ENCODE assay signal across 8 cellular contexts in the genomic region with DNA sequence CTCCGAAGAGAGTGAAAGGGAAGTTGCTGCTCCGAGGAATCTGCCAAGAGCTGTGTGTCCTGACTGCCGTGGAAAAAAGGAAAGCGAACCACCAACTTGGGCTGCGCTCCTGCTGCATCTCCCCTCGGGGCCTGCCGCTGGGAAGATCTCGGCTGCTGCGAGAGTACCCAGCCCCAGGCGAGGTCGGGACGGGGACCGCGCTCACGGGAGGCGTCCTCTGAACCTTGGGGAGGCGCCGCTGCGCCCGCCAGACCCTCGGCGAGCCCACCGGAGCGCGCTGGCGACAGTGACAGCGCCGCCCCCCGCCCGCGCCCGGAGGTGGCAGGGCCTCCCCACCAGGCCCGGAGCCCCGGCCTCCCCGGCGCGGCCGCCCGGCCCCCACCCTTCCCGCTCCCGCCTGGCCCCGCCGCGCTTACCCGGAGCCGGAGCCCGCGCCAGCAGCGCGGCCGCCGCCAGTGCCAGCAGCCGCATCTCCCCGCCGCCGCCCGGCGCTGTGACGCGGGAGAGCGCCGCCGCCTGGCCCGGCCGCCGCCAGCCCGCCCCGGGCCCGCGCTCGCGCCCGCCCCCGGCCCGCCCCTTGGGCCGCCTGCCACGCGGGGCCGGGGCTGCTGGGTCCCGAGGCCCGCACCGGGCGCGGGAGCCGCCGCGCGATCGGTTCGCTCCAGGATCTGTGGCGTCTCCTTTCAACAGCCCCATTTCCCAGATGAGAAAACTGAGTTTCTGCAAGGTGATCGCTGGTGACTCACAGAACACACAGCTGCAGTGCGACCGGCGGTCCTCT. TPM values are rescaled to one million over a fixed set of nuclear protein-coding genes. Genes with fewer than 3 reads are reported as not detected.
DNase-seq lines count a peak whose midpoint lies in the region; ATAC-seq and TF ChIP-seq lines count a peak whose summit lies in the region.

A gene with protein sequence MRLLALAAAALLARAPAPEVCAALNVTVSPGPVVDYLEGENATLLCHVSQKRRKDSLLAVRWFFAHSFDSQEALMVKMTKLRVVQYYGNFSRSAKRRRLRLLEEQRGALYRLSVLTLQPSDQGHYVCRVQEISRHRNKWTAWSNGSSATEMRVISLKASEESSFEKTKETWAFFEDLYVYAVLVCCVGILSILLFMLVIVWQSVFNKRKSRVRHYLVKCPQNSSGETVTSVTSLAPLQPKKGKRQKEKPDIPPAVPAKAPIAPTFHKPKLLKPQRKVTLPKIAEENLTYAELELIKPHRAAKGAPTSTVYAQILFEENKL (minus strand): TSS at position 508 of the 781 bp plus-strand sequence. CDS start 37 bp downstream, at position 471.

- H3K4me3 ChIP-seq in GM23338 (peak within 1 kb of the TSS; percentile 57), ascending aorta (peak within 1 kb of the TSS; percentile 86 to 87), retinal pigment epithelial cell (ENCODE audit: low read length) (peak within 1 kb of the TSS; percentile 60)

- no peaks in the 10 kb centered on the region for H3K79me2 ChIP-seq in GM23338 (replicated peaks; ENCODE audit: insufficient read depth)

- H3K27ac ChIP-seq in 22Rv1, result no peak within 1 kb of the TSS
- H3K27ac ChIP-seq in GM23338 (ENCODE audit: low read depth), result no peak within 1 kb of the TSS
- H3K27ac ChIP-seq in ascending aorta, result peak within 1 kb of the TSS; percentile 86 to 94

- peak within 1 kb of the TSS; percentile 79 for H3K4me2 ChIP-seq in GM23338

- H2AFZ ChIP-seq in GM23338, result peak within 1 kb of the TSS; percentile 96

- no peak within 1 kb of the TSS for H3K27ac Mint-ChIP-seq in GM23338

- H3K27me3 ChIP-seq in GM23338 (ENCODE audit: insufficient read depth), result peaks cover 11% of the 10 kb centered on the region
- no peaks in the 10 kb centered on the region for H3K27me3 ChIP-seq in ascending aorta

- peaks cover 10% of the 10 kb centered on the region for H3K27me3 Mint-ChIP-seq in GM23338 (ENCODE audit: insufficient read depth, low read depth, poor library complexity)

- peaks cover 5% of the 10 kb centered on the region; the same call in 2 of the 3 replicates for H3K4me1 Mint-ChIP-seq in GM23338

- H3F3A ChIP-seq in GM23338 (replicated peaks; ENCODE audit: low read depth), result no peaks in the 10 kb centered on the region

- DNase-seq in GM23338 (ENCODE audit: low spot score) (peak; percentile 61), ascending aorta (ENCODE audit: low spot score in 2 of 2) (peak in 1 of 2 donors; percentile 71), hypothalamus (lab: John Stamatoyannopoulos, UW) (peak in 29 of 51 donors; percentile 22 to 77 (median 54)), retinal pigment epithelial cell (ENCODE audit: low read depth) (no peak), NCI-H2196 (lab: John Stamatoyannopoulos, UW; ENCODE audit: unreplicated experiment) (no peak), NCI-H2107 (lab: John Stamatoyannopoulos, UW) (no peak)
- no peak for DNase-seq in stimulated activated CD8-positive, alpha-beta memory T cell treated with anti-CD3 and anti-CD28 coated beads, Interleukin-4, amount 100 ng/mL, for 48 hours

- H3K4me3 Mint-ChIP-seq in GM23338, result peak within 1 kb of the TSS; percentile 80

- H3K36me3 ChIP-seq in GM23338 (ENCODE audit: insufficient read depth) (no peaks in the 10 kb centered on the region), ascending aorta (no peaks in the 10 kb centered on the region)

- intact Hi-C loops in ascending aorta (cut with DNase I), result loop anchor here (2.0 to 10.0 kb wide), 3 partner anchors 34 to 420 kb away; a partner anchor contains a TSS

- TF ChIP-seq CTCF in 22Rv1 (IDR thresholded peaks at IDR 0.05) (peak; percentile 59), GM23338 (conservative IDR thresholded peaks at IDR 0.05; ENCODE audit: low read depth in 2 of 2) (no peak), ascending aorta (IDR thresholded peaks at IDR 0.05) (peak in 1 of 3 experiments; percentile 16), retinal pigment epithelial cell (conservative IDR thresholded peaks at IDR 0.05; ENCODE audit: low read depth, low read length) (no peak)

- ATAC-seq in GM23338, result peak; percentile 77

- no peaks in the 10 kb centered on the region for H3K4me1 ChIP-seq in GM23338 (ENCODE audit: insufficient read depth)
- peaks cover 12 to 48% of the 10 kb centered on the region in 2 donors for H3K4me1 ChIP-seq in ascending aorta

- H3K9me3 ChIP-seq in ascending aorta, result no peaks in the 10 kb centered on the region

- H3K9me3 Mint-ChIP-seq in GM23338, result no peaks in the 10 kb centered on the region

- no peaks in the 10 kb centered on the region for H3K36me3 Mint-ChIP-seq in GM23338 (ENCODE audit: low read depth)

- no peaks in the 10 kb centered on the region for H3K9me2 ChIP-seq in GM23338 (ENCODE audit: insufficient read depth)

- H4K20me1 ChIP-seq in GM23338 (replicated peaks; ENCODE audit: insufficient read depth), result no peaks in the 10 kb centered on the region

TF ChIP-seq in GM23338, 12 proteins besides CTCF, POLR2A, EP300 and RAD21:
- TF ChIP-seq JUNB (IDR thresholded peaks at IDR 0.05; ENCODE audit: unreplicated experiment), result no peak
- TF ChIP-seq POLR2AphosphoS5 (IDR thresholded peaks at IDR 0.05; ENCODE audit: low read depth), result no peak
- TF ChIP-seq NANOG (IDR thresholded peaks at IDR 0.05; ENCODE audit: borderline replicate concordance), result no peak
- TF ChIP-seq, protein P1, sequence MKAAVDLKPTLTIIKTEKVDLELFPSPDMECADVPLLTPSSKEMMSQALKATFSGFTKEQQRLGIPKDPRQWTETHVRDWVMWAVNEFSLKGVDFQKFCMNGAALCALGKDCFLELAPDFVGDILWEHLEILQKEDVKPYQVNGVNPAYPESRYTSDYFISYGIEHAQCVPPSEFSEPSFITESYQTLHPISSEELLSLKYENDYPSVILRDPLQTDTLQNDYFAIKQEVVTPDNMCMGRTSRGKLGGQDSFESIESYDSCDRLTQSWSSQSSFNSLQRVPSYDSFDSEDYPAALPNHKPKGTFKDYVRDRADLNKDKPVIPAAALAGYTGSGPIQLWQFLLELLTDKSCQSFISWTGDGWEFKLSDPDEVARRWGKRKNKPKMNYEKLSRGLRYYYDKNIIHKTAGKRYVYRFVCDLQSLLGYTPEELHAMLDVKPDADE (IDR thresholded peaks at IDR 0.05), result no peak
- TF ChIP-seq, protein P2, sequence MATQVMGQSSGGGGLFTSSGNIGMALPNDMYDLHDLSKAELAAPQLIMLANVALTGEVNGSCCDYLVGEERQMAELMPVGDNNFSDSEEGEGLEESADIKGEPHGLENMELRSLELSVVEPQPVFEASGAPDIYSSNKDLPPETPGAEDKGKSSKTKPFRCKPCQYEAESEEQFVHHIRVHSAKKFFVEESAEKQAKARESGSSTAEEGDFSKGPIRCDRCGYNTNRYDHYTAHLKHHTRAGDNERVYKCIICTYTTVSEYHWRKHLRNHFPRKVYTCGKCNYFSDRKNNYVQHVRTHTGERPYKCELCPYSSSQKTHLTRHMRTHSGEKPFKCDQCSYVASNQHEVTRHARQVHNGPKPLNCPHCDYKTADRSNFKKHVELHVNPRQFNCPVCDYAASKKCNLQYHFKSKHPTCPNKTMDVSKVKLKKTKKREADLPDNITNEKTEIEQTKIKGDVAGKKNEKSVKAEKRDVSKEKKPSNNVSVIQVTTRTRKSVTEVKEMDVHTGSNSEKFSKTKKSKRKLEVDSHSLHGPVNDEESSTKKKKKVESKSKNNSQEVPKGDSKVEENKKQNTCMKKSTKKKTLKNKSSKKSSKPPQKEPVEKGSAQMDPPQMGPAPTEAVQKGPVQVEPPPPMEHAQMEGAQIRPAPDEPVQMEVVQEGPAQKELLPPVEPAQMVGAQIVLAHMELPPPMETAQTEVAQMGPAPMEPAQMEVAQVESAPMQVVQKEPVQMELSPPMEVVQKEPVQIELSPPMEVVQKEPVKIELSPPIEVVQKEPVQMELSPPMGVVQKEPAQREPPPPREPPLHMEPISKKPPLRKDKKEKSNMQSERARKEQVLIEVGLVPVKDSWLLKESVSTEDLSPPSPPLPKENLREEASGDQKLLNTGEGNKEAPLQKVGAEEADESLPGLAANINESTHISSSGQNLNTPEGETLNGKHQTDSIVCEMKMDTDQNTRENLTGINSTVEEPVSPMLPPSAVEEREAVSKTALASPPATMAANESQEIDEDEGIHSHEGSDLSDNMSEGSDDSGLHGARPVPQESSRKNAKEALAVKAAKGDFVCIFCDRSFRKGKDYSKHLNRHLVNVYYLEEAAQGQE (IDR thresholded peaks at IDR 0.05; ENCODE audit: unreplicated experiment), result no peak
- TF ChIP-seq CREB1 (CRISPR knock-in tag; IDR thresholded peaks at IDR 0.05; ENCODE audit: low read depth), result no peak
- no peak for TF ChIP-seq EZH2phosphoT487 (IDR thresholded peaks at IDR 0.05; ENCODE audit: unreplicated experiment)
- TF ChIP-seq ZNF331 (CRISPR knock-in tag; IDR thresholded peaks at IDR 0.05; ENCODE audit: low read depth), result no peak
- TF ChIP-seq STAT1 (IDR thresholded peaks at IDR 0.05; ENCODE audit: unreplicated experiment), result no peak
- TF ChIP-seq EZH2 (IDR thresholded peaks at IDR 0.05; ENCODE audit: low read depth, unreplicated experiment), result no peak
TF ChIP-seq in GM23338: peak in this region for 0.

RNA-seq across cellular contexts. Expression of the gene that starts here (rescaled TPM):
- 0.23 and 0.66 TPM in 2 replicates for total RNA-seq in GM23338 (2014; rRNA removed; shearing (Covaris generic))
- polyA plus RNA-seq in GM23338 (2016; fragmentation: Nextera tagmentation; extraction: Ambion mirVana), result 0.21 and 0.56 TPM in 2 replicates
- total RNA-seq in ascending aorta, result 17.7 TPM

Comparison
In these comparisons a context has a peak if more than half of its experiments do, and no peak if none do; other contexts are left out.
1. RNA of the gene that starts here (total RNA-seq): 17.7 TPM in ascending aorta (single experiment); 0.23 to 0.66 TPM in GM23338; every median in the first group is over 10 times any median in the second.
2. Peak in DNase-seq, ATAC-seq, H3K4me3 ChIP-seq and H3K4me2 ChIP-seq in GM23338; RNA of the gene not detected or under 1 TPM.
3. H3K27ac ChIP-seq: peak in ascending aorta (2 of 2); none in 22Rv1 (single experiment) and GM23338 (single experiment).
4. DNase-seq: peak in hypothalamus (29 of 51); none in retinal pigment epithelial cell (single experiment), stimulated activated CD8-positive, alpha-beta memory T cell treated with anti-CD3 and anti-CD28 coated beads, Interleukin-4, amount 100 ng/mL, for 48 hours (single experiment), NCI-H2196 (single experiment) and NCI-H2107 (single experiment).
5. Peak in every context shown above with its lines, with median percentiles within 50 percentile points of each other: H3K4me3 ChIP-seq.